In genomic region chr2:88683160-88684021, GRCh38 we compare ENCODE assay signal across 1 cellular context.
TF ChIP-seq lines count a peak whose summit lies in the region.

No MANE protein-coding gene starts in this region.

TF ChIP-seq in K562, 482 proteins besides CTCF, POLR2A, EP300 and RAD21 (continues in another document):
- peak; percentile 78 for TF ChIP-seq ZFP36 (IDR thresholded peaks at IDR 0.05; ENCODE audit: low read depth, low read length, partially characterized antibody)
- TF ChIP-seq ELF2 (CRISPR knock-in tag; IDR thresholded peaks at IDR 0.05), result no peak
- TF ChIP-seq MTA2 (IDR thresholded peaks at IDR 0.05; ENCODE audit: low read depth), result peak; percentile 73
- peak; percentile 20; the same call in 1 of the 2 replicates for TF ChIP-seq HDAC2 (IDR thresholded peaks at IDR 0.05)
- TF ChIP-seq PML (IDR thresholded peaks at IDR 0.05; ENCODE audit: low read length), result 0 out of 2 replicates have a peak, but pooled peaks have one; percentile 50
- no peak for TF ChIP-seq ZFP30 (CRISPR knock-in tag; IDR thresholded peaks at IDR 0.05; ENCODE audit: borderline replicate concordance)
- TF ChIP-seq TEAD4 (IDR thresholded peaks at IDR 0.05; ENCODE audit: low read length), result peak; percentile 86
- no peak for TF ChIP-seq TEAD4 (CRISPR knock-in tag; IDR thresholded peaks at IDR 0.05; ENCODE audit: borderline replicate concordance)
- peak; percentile 34 for TF ChIP-seq ZNF239 (CRISPR knock-in tag; IDR thresholded peaks at IDR 0.05)
- TF ChIP-seq L3MBTL2 (IDR thresholded peaks at IDR 0.05), result no peak
- no peak for TF ChIP-seq NFRKB (IDR thresholded peaks at IDR 0.05; ENCODE audit: low read depth)
- TF ChIP-seq ZNF347 (CRISPR knock-in tag; IDR thresholded peaks at IDR 0.05; ENCODE audit: low read depth), result no peak
- TF ChIP-seq ADNP (tag; IDR thresholded peaks at IDR 0.05), result 0 out of 2 replicates have a peak, but pooled peaks have one; percentile 11
- TF ChIP-seq ZNF766 (CRISPR knock-in tag; conservative IDR thresholded peaks at IDR 0.05), result no peak
- no peak for TF ChIP-seq ZBTB33 (CRISPR knock-in tag; IDR thresholded peaks at IDR 0.05)
- TF ChIP-seq ARID1B (IDR thresholded peaks at IDR 0.05), result peak; percentile 92
- TF ChIP-seq ZNF143 (CRISPR knock-in tag; IDR thresholded peaks at IDR 0.05), result no peak
- TF ChIP-seq EGR1 (conservative IDR thresholded peaks at IDR 0.05), result 0 out of 2 replicates have a peak, but pooled peaks have one; percentile 29
- TF ChIP-seq MYC (IDR thresholded peaks at IDR 0.05; ENCODE audit: low read depth, low read length), result peak; percentile 37; the same call in 1 of the 2 replicates
- TF ChIP-seq MYC (CRISPR knock-in tag; IDR thresholded peaks at IDR 0.05; ENCODE audit: borderline replicate concordance, low read depth), result no peak
- no peak for TF ChIP-seq CREB3 (tag; conservative IDR thresholded peaks at IDR 0.05; ENCODE audit: low read depth)
- no peak for TF ChIP-seq BRD4 (IDR thresholded peaks at IDR 0.05)
- TF ChIP-seq ELF1 (tag; IDR thresholded peaks at IDR 0.05), result no peak
- TF ChIP-seq ZNF707 (CRISPR knock-in tag; conservative IDR thresholded peaks at IDR 0.05), result no peak
- TF ChIP-seq SMARCE1 (IDR thresholded peaks at IDR 0.05), result peak; percentile 75
- TF ChIP-seq ID3 (CRISPR knock-in tag; IDR thresholded peaks at IDR 0.05), result no peak
- no peak for TF ChIP-seq ID3 (tag; IDR thresholded peaks at IDR 0.05)
- TF ChIP-seq POLR2AphosphoS5 (IDR thresholded peaks at IDR 0.05; ENCODE audit: control insufficient read depth, insufficient read depth, low read depth, low read length), result peak; percentile 66; the same call in 1 of the 2 replicates
- peak; percentile 71 for TF ChIP-seq CBFA2T2 (conservative IDR thresholded peaks at IDR 0.05)
- TF ChIP-seq ZMIZ1 (IDR thresholded peaks at IDR 0.05; ENCODE audit: low read depth in 2 of 2, low read length in 2 of 2), result peak in 1 of 2 experiments; percentile 63; a peak in 1 of 4 replicates
- TF ChIP-seq POLR2H (tag; IDR thresholded peaks at IDR 0.05; ENCODE audit: low read depth), result no peak
- TF ChIP-seq RFX1 (IDR thresholded peaks at IDR 0.05), result peak; percentile 46
- peak; percentile 80 for TF ChIP-seq SMARCC2 (IDR thresholded peaks at IDR 0.05; ENCODE audit: low read depth)
- peak; percentile 70; the same call in 1 of the 2 replicates for TF ChIP-seq STAT5A (IDR thresholded peaks at IDR 0.05; ENCODE audit: borderline replicate concordance, low read length)
- TF ChIP-seq ARNT (IDR thresholded peaks at IDR 0.05), result 0 out of 4 replicates have a peak, but pooled peaks of 1 of the 2 experiments have one; percentile 46
- no peak for TF ChIP-seq ZNF639 (CRISPR knock-in tag; conservative IDR thresholded peaks at IDR 0.05 in 1 of 2, IDR thresholded peaks at IDR 0.05 in 1 of 2)
- TF ChIP-seq KAT8 (IDR thresholded peaks at IDR 0.05; ENCODE audit: low read depth), result no peak
- peak; percentile 60 for TF ChIP-seq LEF1 (IDR thresholded peaks at IDR 0.05)
- TF ChIP-seq CHAMP1 (IDR thresholded peaks at IDR 0.05), result 0 out of 2 replicates have a peak, but pooled peaks have one; percentile 42
- no peak for TF ChIP-seq OTX1 (CRISPR knock-in tag; IDR thresholded peaks at IDR 0.05)
- peak; percentile 54; the same call in 1 of the 2 replicates for TF ChIP-seq ZEB2 (IDR thresholded peaks at IDR 0.05)
- peak; percentile 42; the same call in 1 of the 2 replicates for TF ChIP-seq HMBOX1 (IDR thresholded peaks at IDR 0.05)
- TF ChIP-seq NCOR1 (IDR thresholded peaks at IDR 0.05), result peak; percentile 75
- TF ChIP-seq TCF3 (CRISPR knock-in tag; IDR thresholded peaks at IDR 0.05), result peak; percentile 77
- TF ChIP-seq CCNT2 (IDR thresholded peaks at IDR 0.05; ENCODE audit: borderline replicate concordance, extremely low read depth, insufficient read length, low read depth, low read length), result peak; percentile 30
- no peak for TF ChIP-seq ZNF318 (IDR thresholded peaks at IDR 0.05; ENCODE audit: borderline replicate concordance in 1 of 2, low read depth in 1 of 2)
- TF ChIP-seq TCF7L2 (IDR thresholded peaks at IDR 0.05; ENCODE audit: low read depth, low read length), result no peak
